Comparison of ENCODE assay signal across 29 cellular contexts in genomic region chr17:67063146-67063545, GRCh38. TPM values are rescaled to one million over a fixed set of nuclear protein-coding genes. Genes with fewer than 3 reads are reported as not detected.
DNase-seq lines count a peak whose midpoint lies in the region; ATAC-seq and TF ChIP-seq lines count a peak whose summit lies in the region.
"Had no signal": no experiment of that assay in that cellular context is flagged by ENCODE, and none has a peak within 500 bp of the region (broad histone marks: within the 10 kb centered on the region; RNA-seq: fewer than 3 reads in every experiment).

No MANE protein-coding gene starts in this region.

- TF ChIP-seq RAD21 in SK-N-SH (IDR thresholded peaks at IDR 0.05; ENCODE audit: low read length) = no peak

- 90% methylated on average over 6 of the region's 6 CpGs for WGBS in SK-N-SH (ENCODE audit: low lambda C conversion rate)

- no peak for TF ChIP-seq POLR2A in uterus (IDR thresholded peaks at IDR 0.05)

- DNase-seq in SK-N-SH = no peak
- DNase-seq in brain microvascular endothelial cell = peak; percentile 5
- DNase-seq in hepatic stellate cell (ENCODE audit: low spot score) = peak; percentile 38
- DNase-seq in uterus = no peak
- no peak for DNase-seq in MV-4-11 (lab: John Stamatoyannopoulos, UW)
- no peak for DNase-seq in posterior vena cava (ENCODE audit: low spot score)
- DNase-seq: ACHN; Caco-2; CD4-positive, alpha-beta memory T cell; DMS 273 treated with DMSO at 0.1 percent for 48 hours; DMS79 treated with DMSO at 0.1 percent for 48 hours; KG1; NCI-H1417; NCI-H187; NCI-H2107; NCI-H446 treated with DMSO at 0.1 percent for 48 hours; NCI-H69; PC-9; RPMI8226; SHP77 treated with DMSO at 0.1 percent for 48 hours had no signal

- H3K79me2 ChIP-seq in SK-N-SH (ENCODE audit: insufficient read depth) = no peaks in the 10 kb centered on the region

- H3K4me1 ChIP-seq in SK-N-SH (ENCODE audit: control insufficient read depth in 1 of 2, insufficient read depth in 2 of 2, low read depth in 1 of 2, low read length in 1 of 2) (peaks cover 0 to 16% of the 10 kb centered on the region in 2 experiments; a peak in 1 of 4 replicates), uterus (no peaks in the 10 kb centered on the region)
- H3K4me1 ChIP-seq: BLaER1 treated with 17β-estradiol and CSF1 and Interleukin-3, amounts not matched to agents 10 nM and 100 nM; HAP-1 had no signal

- H2AFZ ChIP-seq in SK-N-SH (ENCODE audit: low read depth) = no peak overlapping the region
- H2AFZ ChIP-seq: PC-9 had no signal

- intact Hi-C loops in uterus (cut with DNase I; ENCODE audit: low total_unique reads) (no loop called here), posterior vena cava (cut with DNase I) (no loop called here)

- H3K27ac ChIP-seq in SK-N-SH (ENCODE audit: low read depth in 2 of 2, low read length in 1 of 2) (no peak overlapping the region; a peak in 1 of 4 replicates), brain microvascular endothelial cell (no peak overlapping the region), uterus (no peak overlapping the region)
- H3K27ac ChIP-seq: 22Rv1; BLaER1 treated with 17β-estradiol and CSF1 and Interleukin-3, amounts not matched to agents 10 nM and 100 nM; HL-60; PC-9; SK-N-MC had no signal

- in situ Hi-C loops in brain microvascular endothelial cell (cut with HindIII; ENCODE audit: low pct_ligation_motif_present, low sequenced_read_pairs) = no loop called here

- H4K20me1 ChIP-seq in SK-N-SH (ENCODE audit: insufficient read depth) = no peaks in the 10 kb centered on the region

- no peaks in the 10 kb centered on the region for H3K9me3 ChIP-seq in SK-N-SH
- H3K9me3 ChIP-seq in uterus = no peaks in the 10 kb centered on the region
- H3K9me3 ChIP-seq: BLaER1 treated with 17β-estradiol and CSF1 and Interleukin-3, amounts not matched to agents 10 nM and 100 nM; Caco-2; HAP-1 had no signal

- no peak for ATAC-seq in SK-N-SH treated with all-trans-retinoic acid at 6 μM for 48 hours
- ATAC-seq in GM21381 (IDR thresholded peaks at IDR 0.05; ENCODE audit: unreplicated experiment) = no peak

- POLR2A ChIA-PET in SK-N-SH (lab: Yijun Ruan, JAX) = no interaction called here

- H3K27me3 ChIP-seq in SK-N-SH (ENCODE audit: insufficient read depth) = no peaks in the 10 kb centered on the region
- no peaks in the 10 kb centered on the region for H3K27me3 ChIP-seq in brain microvascular endothelial cell (replicated peaks)
- H3K27me3 ChIP-seq in uterus = no peaks in the 10 kb centered on the region
- H3K27me3 ChIP-seq: BLaER1 treated with 17β-estradiol and CSF1 and Interleukin-3, amounts not matched to agents 10 nM and 100 nM had no signal

- TF ChIP-seq CTCF in SK-N-SH (IDR thresholded peaks at IDR 0.05) (no peak), brain microvascular endothelial cell (IDR thresholded peaks at IDR 0.05; ENCODE audit: low read depth, low read length, missing control alignments) (no peak), uterus (IDR thresholded peaks at IDR 0.05) (no peak)

- no peak overlapping the region for H3K9ac ChIP-seq in SK-N-SH
- H3K9ac ChIP-seq: BLaER1 treated with 17β-estradiol and CSF1 and Interleukin-3, amounts not matched to agents 10 nM and 100 nM had no signal

- no peaks in the 10 kb centered on the region for H3F3A ChIP-seq in SK-N-SH (replicated peaks; ENCODE audit: insufficient read depth)

- H3K4me3 ChIP-seq in SK-N-SH (ENCODE audit: low read depth in 2 of 2, low read length in 1 of 2) (no peak overlapping the region), brain microvascular endothelial cell (ENCODE audit: low read depth, low read length) (no peak overlapping the region), uterus (no peak overlapping the region)
- H3K4me3 ChIP-seq: BLaER1 treated with 17β-estradiol and CSF1 and Interleukin-3, amounts not matched to agents 10 nM and 100 nM; HAP-1; PC-9; SK-N-MC had no signal

- H3K36me3 ChIP-seq in SK-N-SH (replicated peaks in 1 of 2; ENCODE audit: control insufficient read depth in 1 of 2, insufficient read depth in 2 of 2, low read length in 1 of 2) (no peaks in the 10 kb centered on the region), brain microvascular endothelial cell (replicated peaks) (no peaks in the 10 kb centered on the region), uterus (no peaks in the 10 kb centered on the region)
- H3K36me3 ChIP-seq: HAP-1 had no signal

- CTCF ChIA-PET in SK-N-SH (lab: Yijun Ruan, JAX) = no interaction called here

- TF ChIP-seq EP300 in SK-N-SH (IDR thresholded peaks at IDR 0.05; ENCODE audit: borderline replicate concordance in 1 of 2, low read depth in 1 of 2, low read length in 1 of 2) = no peak

- no peaks in the 10 kb centered on the region for H3K9me2 ChIP-seq in SK-N-SH

- H3K4me2 ChIP-seq in SK-N-SH = no peak overlapping the region
- H3K4me2 ChIP-seq: BLaER1 treated with 17β-estradiol and CSF1 and Interleukin-3, amounts not matched to agents 10 nM and 100 nM; PC-9 had no signal

TF ChIP-seq in SK-N-SH, 30 proteins besides CTCF, POLR2A, EP300 and RAD21:
- no peak for TF ChIP-seq REST (IDR thresholded peaks at IDR 0.05; ENCODE audit: low read depth, low read length)
- no peak for TF ChIP-seq RFX5 (IDR thresholded peaks at IDR 0.05; ENCODE audit: low read length)
- TF ChIP-seq CHD2 (IDR thresholded peaks at IDR 0.05; ENCODE audit: low read length, partially characterized antibody) = no peak
- TF ChIP-seq MXI1 (IDR thresholded peaks at IDR 0.05; ENCODE audit: low read depth, low read length) = peak; percentile 37; the same call in 1 of the 2 replicates

TF ChIP-seq in SK-N-SH treated with all-trans-retinoic acid at 6 μM for 48 hours, 23 proteins besides CTCF, POLR2A, EP300 and RAD21:
- TF ChIP-seq ISL1 (CRISPR knock-in tag; IDR thresholded peaks at IDR 0.05) = no peak

RNA-seq across cellular contexts. Expression of gene CACNG1, which starts 18.8 kb away (rescaled TPM):
- not detected in 2 replicates for polyA plus RNA-seq in SK-N-SH (2012; rRNA removed)
- polyA plus RNA-seq in SK-N-SH (2012; cell fraction: cytosol; rRNA removed) = not detected in 2 replicates
- polyA plus RNA-seq in SK-N-SH (2012; cell fraction: nucleus; rRNA removed) = not detected in 2 replicates
- total RNA-seq in uterus (not detected), posterior vena cava (not detected)
- total RNA-seq: Caco-2; CD4-positive, alpha-beta memory T cell; G401; HT-29; PC-9 had no signal
- polyA plus RNA-seq: CD4-positive, alpha-beta memory T cell had no signal

Comparison
In these comparisons a context has a peak if more than half of its experiments do, and no peak if none do; other contexts are left out.
1. DNase-seq: peak in brain microvascular endothelial cell (single experiment) and hepatic stellate cell (single experiment); none in SK-N-SH (single experiment), uterus (0 of 2), MV-4-11 (single experiment) and posterior vena cava (single experiment).